20 cellular contexts compared by ENCODE assay signal in genomic region chr12:98509063-98509462, GRCh38.
"Had no signal": no experiment of that assay in that cellular context is flagged by ENCODE, and none has a peak within 500 bp of the region (broad histone marks: within the 10 kb centered on the region; RNA-seq: fewer than 3 reads in every experiment).

No MANE protein-coding gene starts in this region.

- FAIRE-seq: endometrium had no signal

- H3K36me3 ChIP-seq: gastrocnemius medialis, heart left ventricle, ovary, thoracic aorta, upper lobe of right lung had no signal

- H3K27me3 Mint-ChIP-seq: stimulated activated memory B cell treated with anti-CD40 and anti-IgM and Interleukin-4, amounts not matched to agents 10 μg/mL and 1 μg/mL and 100 μg/mL, for 72 hours had no signal

- H3K27me3 ChIP-seq: body of pancreas, gastrocnemius medialis, heart left ventricle, ovary, upper lobe of right lung had no signal

- H3K4me3 Mint-ChIP-seq: activated CD4-positive, alpha-beta memory T cell treated with anti-CD3 and anti-CD28 coated beads, Interleukin-2, amount 10 ng/mL, durations not matched to agents 7 days and 5 days; activated CD4-positive, alpha-beta T cell treated with anti-CD3 and anti-CD28 coated beads for 36 hours; activated CD8-positive, alpha-beta memory T cell treated with anti-CD3 and anti-CD28 coated beads, Interleukin-2, amount 10 ng/mL, durations not matched to agents 7 days and 5 days; activated naive CD8-positive, alpha-beta T cell treated with anti-CD3 and anti-CD28 coated beads, Interleukin-2, amount 10 ng/mL, durations not matched to agents 7 days and 5 days; stimulated activated memory B cell treated with anti-CD40 and anti-IgM and Interleukin-4, amounts not matched to agents 10 μg/mL and 1 μg/mL and 100 μg/mL, for 72 hours; T-helper 1 cell treated with Interleukin-12 subunit alpha and Interleukin-12 subunit beta and Interleukin-4 antibody, amounts not matched to agents 30 μg/mL and 1 μg/mL, for 36 hours had no signal

- ATAC-seq: activated CD4-positive, alpha-beta T cell treated with anti-CD3 and anti-CD28 coated beads for 36 hours; activated CD8-positive, alpha-beta memory T cell treated with anti-CD3 and anti-CD28 coated beads, Interleukin-2, amount 10 ng/mL, durations not matched to agents 7 days and 5 days; body of pancreas; esophagus mucosa; gastrocnemius medialis; heart left ventricle; left ventricle myocardium superior; psoas muscle; sciatic nerve; stimulated activated memory B cell treated with anti-CD40 and anti-IgM and Interleukin-4, amounts not matched to agents 10 μg/mL and 1 μg/mL and 100 μg/mL, for 72 hours; upper lobe of right lung had no signal

- H3K9me3 ChIP-seq: body of pancreas, gastrocnemius medialis, heart left ventricle, ovary, psoas muscle, thoracic aorta, upper lobe of right lung had no signal

- H3K27ac Mint-ChIP-seq: activated CD4-positive, alpha-beta memory T cell treated with anti-CD3 and anti-CD28 coated beads, Interleukin-2, amount 10 ng/mL, durations not matched to agents 7 days and 5 days; activated CD4-positive, alpha-beta T cell treated with anti-CD3 and anti-CD28 coated beads for 36 hours; activated CD8-positive, alpha-beta memory T cell treated with anti-CD3 and anti-CD28 coated beads, Interleukin-2, amount 10 ng/mL, durations not matched to agents 7 days and 5 days; activated naive CD8-positive, alpha-beta T cell treated with anti-CD3 and anti-CD28 coated beads, Interleukin-2, amount 10 ng/mL, durations not matched to agents 7 days and 5 days; stimulated activated memory B cell treated with anti-CD40 and anti-IgM and Interleukin-4, amounts not matched to agents 10 μg/mL and 1 μg/mL and 100 μg/mL, for 72 hours; T-helper 1 cell treated with Interleukin-12 subunit alpha and Interleukin-12 subunit beta and Interleukin-4 antibody, amounts not matched to agents 30 μg/mL and 1 μg/mL, for 36 hours had no signal

- H3K4me3 ChIP-seq: body of pancreas, gastrocnemius medialis, heart left ventricle, ovary, psoas muscle, thoracic aorta, upper lobe of right lung had no signal

- DNase-seq: activated CD4-positive, alpha-beta memory T cell treated with anti-CD3 and anti-CD28 coated beads, Interleukin-2, amount 10 ng/mL, durations not matched to agents 7 days and 5 days; activated CD4-positive, alpha-beta T cell treated with anti-CD3 and anti-CD28 coated beads for 36 hours; activated CD8-positive, alpha-beta memory T cell treated with anti-CD3 and anti-CD28 coated beads, Interleukin-2, amount 10 ng/mL, durations not matched to agents 7 days and 5 days; activated naive CD4-positive, alpha-beta T cell treated with Interleukin-2 at 50 U/mL for 16 hours; activated naive CD8-positive, alpha-beta T cell treated with anti-CD3 and anti-CD28 coated beads, Interleukin-2, amount 10 ng/mL, durations not matched to agents 7 days and 5 days; body of pancreas; gastrocnemius medialis; heart left ventricle; kidney glomerular epithelial cell; left ventricle myocardium superior; ovary; psoas muscle; stimulated activated CD4-positive, alpha-beta T cell treated with anti-CD3 and anti-CD28 coated beads, Interleukin-4, amount 100 ng/mL, for 4 hours; upper lobe of right lung had no signal

- H3K9me3 Mint-ChIP-seq: stimulated activated memory B cell treated with anti-CD40 and anti-IgM and Interleukin-4, amounts not matched to agents 10 μg/mL and 1 μg/mL and 100 μg/mL, for 72 hours; T-helper 1 cell treated with Interleukin-12 subunit alpha and Interleukin-12 subunit beta and Interleukin-4 antibody, amounts not matched to agents 30 μg/mL and 1 μg/mL, for 36 hours had no signal

- H3K27ac ChIP-seq: body of pancreas, gastrocnemius medialis, heart left ventricle, ovary, psoas muscle, thoracic aorta, upper lobe of right lung had no signal
